1 cellular context compared by ENCODE assay signal in genomic region chr3:143192193-143192592, GRCh38.
TF ChIP-seq lines count a peak whose summit lies in the region.

No MANE protein-coding gene starts in this region.

TF ChIP-seq in HepG2, 621 proteins besides CTCF, POLR2A, EP300 and RAD21 (continued from another document):
- TF ChIP-seq, protein P1, sequence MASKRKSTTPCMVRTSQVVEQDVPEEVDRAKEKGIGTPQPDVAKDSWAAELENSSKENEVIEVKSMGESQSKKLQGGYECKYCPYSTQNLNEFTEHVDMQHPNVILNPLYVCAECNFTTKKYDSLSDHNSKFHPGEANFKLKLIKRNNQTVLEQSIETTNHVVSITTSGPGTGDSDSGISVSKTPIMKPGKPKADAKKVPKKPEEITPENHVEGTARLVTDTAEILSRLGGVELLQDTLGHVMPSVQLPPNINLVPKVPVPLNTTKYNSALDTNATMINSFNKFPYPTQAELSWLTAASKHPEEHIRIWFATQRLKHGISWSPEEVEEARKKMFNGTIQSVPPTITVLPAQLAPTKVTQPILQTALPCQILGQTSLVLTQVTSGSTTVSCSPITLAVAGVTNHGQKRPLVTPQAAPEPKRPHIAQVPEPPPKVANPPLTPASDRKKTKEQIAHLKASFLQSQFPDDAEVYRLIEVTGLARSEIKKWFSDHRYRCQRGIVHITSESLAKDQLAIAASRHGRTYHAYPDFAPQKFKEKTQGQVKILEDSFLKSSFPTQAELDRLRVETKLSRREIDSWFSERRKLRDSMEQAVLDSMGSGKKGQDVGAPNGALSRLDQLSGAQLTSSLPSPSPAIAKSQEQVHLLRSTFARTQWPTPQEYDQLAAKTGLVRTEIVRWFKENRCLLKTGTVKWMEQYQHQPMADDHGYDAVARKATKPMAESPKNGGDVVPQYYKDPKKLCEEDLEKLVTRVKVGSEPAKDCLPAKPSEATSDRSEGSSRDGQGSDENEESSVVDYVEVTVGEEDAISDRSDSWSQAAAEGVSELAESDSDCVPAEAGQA (IDR thresholded peaks at IDR 0.05; ENCODE audit: low read depth) = no peak
- TF ChIP-seq, protein P1 (CRISPR knock-in tag; IDR thresholded peaks at IDR 0.05; ENCODE audit: borderline replicate concordance) = no peak
- TF ChIP-seq, protein P2, sequence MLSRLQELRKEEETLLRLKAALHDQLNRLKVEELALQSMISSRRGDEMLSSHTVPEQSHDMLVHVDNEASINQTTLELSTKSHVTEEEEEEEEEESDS (CRISPR knock-in tag; IDR thresholded peaks at IDR 0.05; ENCODE audit: borderline replicate concordance) = no peak
- TF ChIP-seq RFXANK (CRISPR knock-in tag; IDR thresholded peaks at IDR 0.05) = no peak
- no peak for TF ChIP-seq ZNF547 (CRISPR knock-in tag; IDR thresholded peaks at IDR 0.05)
